8 cellular contexts compared by ENCODE assay signal in genomic region chr3:11720220-11721113, GRCh38.
DNase-seq lines count a peak whose midpoint lies in the region; ATAC-seq, FAIRE-seq and TF ChIP-seq lines count a peak whose summit lies in the region.

No MANE protein-coding gene starts in this region.

- peaks cover 3% of the 10 kb centered on the region for H3K79me2 ChIP-seq in neural cell (replicated peaks; ENCODE audit: insufficient read depth, low read length)

- H3K27ac ChIP-seq in foreskin keratinocyte (peak overlapping the region; percentile 65), neural cell (ENCODE audit: low read length) (no peak overlapping the region), temporal lobe (ENCODE audit: low read depth, low read length) (peak overlapping the region; percentile 22)

- peaks cover 16% of the 10 kb centered on the region for H3K4me1 ChIP-seq in foreskin keratinocyte

- no peaks in the 10 kb centered on the region for H3K9me2 ChIP-seq in neural cell (ENCODE audit: insufficient read depth, low read length)

- TF ChIP-seq CTCF in AG09309 (IDR thresholded peaks at IDR 0.05; ENCODE audit: control insufficient read depth, insufficient read depth, low read depth, low read length, missing control alignments) (no peak), foreskin keratinocyte (conservative IDR thresholded peaks at IDR 0.05) (peak; percentile 17), neural cell (IDR thresholded peaks at IDR 0.05; ENCODE audit: poor library complexity, severe bottlenecking) (peak; percentile 30)

- H3K36me3 ChIP-seq in neural cell (ENCODE audit: insufficient read depth, low read length): no peaks in the 10 kb centered on the region

- FAIRE-seq in HTR-8/SVneo (lab: Jason Lieb, UNC): no peak

- no peaks in the 10 kb centered on the region for H3K9me3 ChIP-seq in neural cell (ENCODE audit: low read length)

- H4K20me1 ChIP-seq in neural cell (ENCODE audit: insufficient read depth): no peaks in the 10 kb centered on the region

- no peak overlapping the region for H2AFZ ChIP-seq in neural cell (ENCODE audit: low read depth, low read length)

- H3K4me3 ChIP-seq in AG09309 (ENCODE audit: control insufficient read depth, low read depth, low read length) (peak overlapping the region; percentile 68), neural cell (ENCODE audit: low read length) (peak overlapping the region; percentile 98)

- TF ChIP-seq EP300 in neural cell (conservative IDR thresholded peaks at IDR 0.05; ENCODE audit: poor library complexity, severe bottlenecking): no peak

- no peaks in the 10 kb centered on the region for H3F3A ChIP-seq in neural cell (ENCODE audit: insufficient read depth, low read length, poor library complexity, severe bottlenecking)

- peak overlapping the region; percentile 76 for H3K9ac ChIP-seq in neural cell (ENCODE audit: low read length)

- DNase-seq in AG09309 (ENCODE audit: low read depth) (no peak), HTR-8/SVneo (ENCODE audit: insufficient read length, low spot score) (peak; percentile 51), RPMI8226 (peak; percentile 89), foreskin keratinocyte (peak; percentile 67 to 83)
- DNase-seq in activated naive CD4-positive, alpha-beta T cell treated with Interleukin-2 at 50 U/mL for 16 hours: peak; percentile 62

- H3K27me3 ChIP-seq in foreskin keratinocyte (peaks cover 4% of the 10 kb centered on the region), neural cell (ENCODE audit: insufficient read depth, low read depth, low read length) (peaks cover 12% of the 10 kb centered on the region)

- TF ChIP-seq RAD21 in neural cell (conservative IDR thresholded peaks at IDR 0.05): no peak

- ATAC-seq in GM18909 (IDR thresholded peaks at IDR 0.05; ENCODE audit: poor library complexity, unreplicated experiment) (peak; percentile 27), foreskin keratinocyte (peak; percentile 50)

- peak overlapping the region; percentile 34 for H3K4me2 ChIP-seq in neural cell (ENCODE audit: low read length)

TF ChIP-seq in neural cell, 6 proteins besides CTCF, POLR2A, EP300 and RAD21:
- TF ChIP-seq TAF1 (IDR thresholded peaks at IDR 0.05; ENCODE audit: low read depth) (no peak), POLR2AphosphoS5 (IDR thresholded peaks at IDR 0.05) (peak; percentile 9), SMC3 (conservative IDR thresholded peaks at IDR 0.05; ENCODE audit: poor library complexity) (no peak), REST (IDR thresholded peaks at IDR 0.05; ENCODE audit: borderline replicate concordance) (no peak), MXI1 (conservative IDR thresholded peaks at IDR 0.05; ENCODE audit: poor library complexity, severe bottlenecking) (peak; percentile 65)
